ENCODE assay signal across 9 cellular contexts in the genomic region with DNA sequence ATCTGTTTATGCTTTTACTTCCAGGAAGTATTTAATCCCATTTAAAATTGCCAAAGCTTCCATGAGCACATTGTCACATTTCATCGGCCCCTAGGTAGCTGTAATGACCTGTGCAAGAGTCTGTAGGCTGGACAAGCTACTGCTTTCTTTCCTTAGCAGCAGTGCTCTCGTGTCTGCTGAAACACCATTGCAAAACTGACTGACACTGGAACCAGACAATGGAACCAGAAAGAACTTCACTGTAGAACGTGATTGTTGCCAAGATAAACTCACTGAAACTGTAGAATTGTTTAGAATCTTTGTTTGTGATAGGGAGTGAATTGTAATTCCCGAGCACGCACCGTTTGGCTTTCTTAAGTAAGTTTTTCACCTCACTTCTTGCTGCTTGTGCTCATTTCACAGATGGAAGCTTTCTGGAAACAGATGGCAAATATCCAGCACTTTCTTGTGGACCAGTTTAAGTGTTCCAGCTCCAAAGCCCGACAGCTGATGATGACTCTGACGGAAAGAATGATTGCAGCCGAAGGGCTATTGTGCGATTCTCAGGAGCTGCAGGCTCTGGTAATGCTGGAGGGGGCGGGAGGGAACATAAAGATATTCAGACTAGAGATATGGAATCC. TPM values are rescaled to one million over a fixed set of nuclear protein-coding genes. Genes with fewer than 3 reads are reported as not detected.
DNase-seq lines count a peak whose midpoint lies in the region; ATAC-seq and TF ChIP-seq lines count a peak whose summit lies in the region.
"Had no signal": no experiment of that assay in that cellular context is flagged by ENCODE, and none has a peak within 500 bp of the region (broad histone marks: within the 10 kb centered on the region; RNA-seq: fewer than 3 reads in every experiment).

No MANE protein-coding gene starts in this region.

- intact Hi-C loops in ascending aorta (cut with DNase I): loop anchor here (1.0 to 2.0 kb wide), 2 partner anchors 17 to 38 kb away; no protein-coding TSS in a partner anchor

- POLR2A ChIA-PET in GM10248 (lab: Yijun Ruan, JAX): no interaction called here

- H3K27ac ChIP-seq in ascending aorta: peak overlapping the region; percentile 80 to 85

- CTCF ChIA-PET in GM10248 (lab: Yijun Ruan, JAX): no interaction called here

- TF ChIP-seq CTCF in ascending aorta (IDR thresholded peaks at IDR 0.05) (no peak), GM13976 (IDR thresholded peaks at IDR 0.05; ENCODE audit: borderline replicate concordance, control extremely low read depth, extremely low read depth, insufficient read depth, missing control alignments) (no peak), GM10248 (IDR thresholded peaks at IDR 0.05; ENCODE audit: control extremely low read depth, extremely low read depth, low read depth, missing control alignments) (no peak)

- no peak for ATAC-seq in GM18858 (IDR thresholded peaks at IDR 0.05; ENCODE audit: unreplicated experiment)

- in situ Hi-C loops in GM13976 (cut with MboI; ENCODE audit: low sequenced_read_pairs, unreplicated experiment): no loop called here

- peaks cover 12 to 50% of the 10 kb centered on the region in 2 donors for H3K36me3 ChIP-seq in ascending aorta

- no peaks in the 10 kb centered on the region for H3K27me3 ChIP-seq in ascending aorta

- H3K9me3 ChIP-seq in ascending aorta: no peaks in the 10 kb centered on the region

- peak; percentile 96 for DNase-seq in GM04504 (ENCODE audit: low read depth)
- peak; percentile 59 to 92 for DNase-seq in ascending aorta (ENCODE audit: low spot score in 2 of 2)
- peak; percentile 89 for DNase-seq in glomerular visceral epithelial cell (ENCODE audit: extremely low spot score)
- DNase-seq in skeletal muscle cell (ENCODE audit: low read depth): peak; percentile 97
- DNase-seq in stimulated activated CD8-positive, alpha-beta memory T cell treated with anti-CD3 and anti-CD28 coated beads, Interleukin-4, amount 100 ng/mL, for 48 hours: no peak
- DNase-seq in GM13976 (ENCODE audit: low spot score): no peak
- no peak for DNase-seq in GM10248 (ENCODE audit: extremely low spot score)
- DNase-seq: stimulated activated CD4-positive, alpha-beta T cell treated with anti-CD3 and anti-CD28 coated beads, Interleukin-15, amount 100 ng/mL, for 24 hours had no signal

- H3K4me1 ChIP-seq in ascending aorta: peaks cover 5 to 9% of the 10 kb centered on the region in 2 donors

- H3K4me3 ChIP-seq in ascending aorta: no peak overlapping the region
- H3K4me3 ChIP-seq in skeletal muscle cell (ENCODE audit: low read depth, low read length): no peak overlapping the region

RNA-seq across cellular contexts. Expression of a gene that starts 36.9 kb away (rescaled TPM):
- total RNA-seq in ascending aorta: 39.3 TPM

RNA-seq across cellular contexts. Expression of a gene that starts 39.5 kb away (rescaled TPM):
- total RNA-seq in ascending aorta: 5.7 TPM

Comparison
In these comparisons a context has a peak if more than half of its experiments do, and no peak if none do; other contexts are left out.
1. DNase-seq: peak in GM04504 (single experiment), ascending aorta (2 of 2), glomerular visceral epithelial cell (single experiment) and skeletal muscle cell (single experiment); none in stimulated activated CD8-positive, alpha-beta memory T cell treated with anti-CD3 and anti-CD28 coated beads, Interleukin-4, amount 100 ng/mL, for 48 hours (single experiment), GM13976 (single experiment) and GM10248 (single experiment).